ENCODE assay signal across 1 cellular context in genomic region chr1:11729498-11730428, GRCh38.
A peak's percentile ranks its signal among the peaks of the same experiment; 100 is the strongest.
TF ChIP-seq lines count a peak whose summit lies in the region.

No MANE protein-coding gene starts in this region.

TF ChIP-seq in endothelial cell of umbilical vein, 7 proteins besides CTCF, POLR2A, EP300 and RAD21:
- TF ChIP-seq EZH2 (IDR thresholded peaks at IDR 0.05; ENCODE audit: borderline replicate concordance, low read depth, low read length, severe bottlenecking) (no peak), MAX (IDR thresholded peaks at IDR 0.05; ENCODE audit: insufficient read depth, insufficient read length) (peak; percentile 22)
